In genomic region chr4:69773443-69773842, GRCh38 we compare ENCODE assay signal across 18 cellular contexts. TPM values are rescaled to one million over a fixed set of nuclear protein-coding genes. Genes with fewer than 3 reads are reported as not detected.
"Had no signal": no experiment of that assay in that cellular context is flagged by ENCODE, and none has a peak within 500 bp of the region (broad histone marks: within the 10 kb centered on the region; RNA-seq: fewer than 3 reads in every experiment).

No MANE protein-coding gene starts in this region.

- FAIRE-seq: colon had no signal

- H3K27me3 ChIP-seq: cardiac muscle cell, left lung, right atrium auricular region, stomach had no signal

- H3K4me3 Mint-ChIP-seq: activated CD8-positive, alpha-beta memory T cell treated with anti-CD3 and anti-CD28 coated beads, Interleukin-2, amount 10 ng/mL, durations not matched to agents 7 days and 5 days; activated naive CD8-positive, alpha-beta T cell; activated T-cell treated with anti-CD3 and anti-CD28 coated beads, Interleukin-2, amount 50 U/mL, for 4 hours; memory B cell; naive B cell had no signal

- H3K27ac Mint-ChIP-seq: activated CD8-positive, alpha-beta memory T cell treated with anti-CD3 and anti-CD28 coated beads, Interleukin-2, amount 10 ng/mL, durations not matched to agents 7 days and 5 days; activated naive CD8-positive, alpha-beta T cell; memory B cell; naive B cell had no signal

- H3K27ac ChIP-seq: cardiac muscle cell, left lung, right atrium auricular region, stomach, thoracic aorta had no signal

- H3K36me3 ChIP-seq: cardiac muscle cell, left lung, right atrium auricular region, stomach, thoracic aorta had no signal

- DNase-seq: activated CD4-positive, alpha-beta T cell treated with anti-CD3 and anti-CD28 coated beads for 1 hour; activated CD4-positive, alpha-beta T cell treated with anti-CD3 and anti-CD28 coated beads, Interleukin-2, amount 50 U/mL, for 48 hours; activated CD8-positive, alpha-beta memory T cell treated with anti-CD3 and anti-CD28 coated beads, Interleukin-2, amount 10 ng/mL, durations not matched to agents 7 days and 5 days; activated effector memory CD4-positive, alpha-beta T cell treated with anti-CD3 and anti-CD28 coated beads, Interleukin-2, amount 50 U/mL, for 16 hours; activated T-cell treated with anti-CD3 and anti-CD28 coated beads, Interleukin-2, amount 50 U/mL, for 4 hours; effector CD4-positive, alpha-beta T cell; left lung; naive B cell; SHP77 treated with DMSO at 0.1 percent for 48 hours; stomach; T-helper 2 cell had no signal

- H3K4me1 Mint-ChIP-seq: activated CD8-positive, alpha-beta memory T cell treated with anti-CD3 and anti-CD28 coated beads, Interleukin-2, amount 10 ng/mL, durations not matched to agents 7 days and 5 days; memory B cell; naive B cell had no signal

- H3K4me3 ChIP-seq: cardiac muscle cell, left lung, right atrium auricular region, skin epidermis, stomach, thoracic aorta had no signal

- H3K9me3 Mint-ChIP-seq: activated T-cell treated with anti-CD3 and anti-CD28 coated beads, Interleukin-2, amount 50 U/mL, for 4 hours had no signal

- H3K36me3 Mint-ChIP-seq: activated CD8-positive, alpha-beta memory T cell treated with anti-CD3 and anti-CD28 coated beads, Interleukin-2, amount 10 ng/mL, durations not matched to agents 7 days and 5 days; activated naive CD8-positive, alpha-beta T cell; memory B cell; naive B cell had no signal

- H3K9me3 ChIP-seq: left lung, right atrium auricular region, stomach, thoracic aorta had no signal

- ATAC-seq: activated CD8-positive, alpha-beta memory T cell treated with anti-CD3 and anti-CD28 coated beads, Interleukin-2, amount 10 ng/mL, durations not matched to agents 7 days and 5 days; activated T-cell treated with anti-CD3 and anti-CD28 coated beads, Interleukin-2, amount 50 U/mL, for 4 hours; left lung had no signal

- H3K4me1 ChIP-seq: left lung, right atrium auricular region had no signal

- H3K27me3 Mint-ChIP-seq: activated CD8-positive, alpha-beta memory T cell treated with anti-CD3 and anti-CD28 coated beads, Interleukin-2, amount 10 ng/mL, durations not matched to agents 7 days and 5 days; activated naive CD8-positive, alpha-beta T cell; memory B cell; naive B cell had no signal

RNA-seq across cellular contexts. Expression of gene SULT1B1, which starts 13.0 kb away (rescaled TPM):
- total RNA-seq: cardiac muscle cell had no signal
- polyA plus RNA-seq: cardiac muscle cell had no signal
